Comparison of ENCODE assay signal across 1 cellular context in genomic region chr11:2563216-2564007, GRCh38.
A peak's percentile ranks its signal among the peaks of the same experiment; 100 is the strongest.
TF ChIP-seq lines count a peak whose summit lies in the region.

No MANE protein-coding gene starts in this region.

TF ChIP-seq in HepG2, 621 proteins besides CTCF, POLR2A, EP300 and RAD21 (continued from another document and continues in another):
- TF ChIP-seq CSRNP2 (CRISPR knock-in tag; conservative IDR thresholded peaks at IDR 0.05; ENCODE audit: low read depth) (no peak), SNAPC4 (CRISPR knock-in tag; IDR thresholded peaks at IDR 0.05) (no peak), TEAD2 (CRISPR knock-in tag; IDR thresholded peaks at IDR 0.05) (no peak), KAT8 (CRISPR knock-in tag; IDR thresholded peaks at IDR 0.05) (peak; percentile 29; the same call in 1 of the 2 replicates), PLRG1 (conservative IDR thresholded peaks at IDR 0.05) (no peak), GABPA (IDR thresholded peaks at IDR 0.05; ENCODE audit: low read depth, low read length) (no peak), GABPA (CRISPR knock-in tag; IDR thresholded peaks at IDR 0.05; ENCODE audit: low read depth) (peak; percentile 25; the same call in 1 of the 2 replicates), SP2 (CRISPR knock-in tag; IDR thresholded peaks at IDR 0.05) (no peak), ZNF24 (IDR thresholded peaks at IDR 0.05) (no peak), DNMT1 (CRISPR knock-in tag; IDR thresholded peaks at IDR 0.05) (no peak), ATRX (CRISPR knock-in tag; IDR thresholded peaks at IDR 0.05; ENCODE audit: borderline replicate concordance) (no peak), NBN (conservative IDR thresholded peaks at IDR 0.05) (no peak), ZKSCAN5 (CRISPR knock-in tag; IDR thresholded peaks at IDR 0.05) (no peak), ZNF570 (CRISPR knock-in tag; IDR thresholded peaks at IDR 0.05; ENCODE audit: borderline replicate concordance) (no peak), KLF6 (CRISPR knock-in tag; IDR thresholded peaks at IDR 0.05) (0 out of 2 replicates have a peak, but pooled peaks have one; percentile 33), SMAD1 (CRISPR knock-in tag; IDR thresholded peaks at IDR 0.05; ENCODE audit: borderline replicate concordance, low read depth) (no peak), ATF4 (CRISPR knock-in tag; IDR thresholded peaks at IDR 0.05) (peak in 1 of 2 experiments; percentile 52; a peak in 1 of 4 replicates), STAT6 (CRISPR knock-in tag; IDR thresholded peaks at IDR 0.05; ENCODE audit: borderline replicate concordance) (no peak), STAG1 (CRISPR knock-in tag; IDR thresholded peaks at IDR 0.05) (peak; percentile 82), SRSF4 (IDR thresholded peaks at IDR 0.05; ENCODE audit: low read depth, low read length, poor library complexity, severe bottlenecking) (no peak), FOXP1 (IDR thresholded peaks at IDR 0.05) (no peak), FOXP1 (CRISPR knock-in tag; IDR thresholded peaks at IDR 0.05) (peak; percentile 65; the same call in 1 of the 2 replicates), HHEX (CRISPR knock-in tag; IDR thresholded peaks at IDR 0.05) (no peak), TAF1 (CRISPR knock-in tag; IDR thresholded peaks at IDR 0.05) (0 out of 2 replicates have a peak, but pooled peaks have one; percentile 23), NCOA5 (CRISPR knock-in tag; IDR thresholded peaks at IDR 0.05) (no peak), ELK4 (CRISPR knock-in tag; IDR thresholded peaks at IDR 0.05; ENCODE audit: borderline replicate concordance) (no peak), ZNF326 (CRISPR knock-in tag; IDR thresholded peaks at IDR 0.05; ENCODE audit: borderline replicate concordance) (no peak), ZBTB49 (CRISPR knock-in tag; IDR thresholded peaks at IDR 0.05; ENCODE audit: borderline replicate concordance) (no peak), MLXIP (CRISPR knock-in tag; IDR thresholded peaks at IDR 0.05; ENCODE audit: borderline replicate concordance) (no peak), DDIT3 (CRISPR knock-in tag; IDR thresholded peaks at IDR 0.05) (no peak), TIGD3 (CRISPR knock-in tag; IDR thresholded peaks at IDR 0.05; ENCODE audit: borderline replicate concordance) (no peak), MEIS1 (CRISPR knock-in tag; IDR thresholded peaks at IDR 0.05; ENCODE audit: borderline replicate concordance) (peak; percentile 93), ARNTL (CRISPR knock-in tag; IDR thresholded peaks at IDR 0.05) (peak; percentile 67), ZNF773 (CRISPR knock-in tag; IDR thresholded peaks at IDR 0.05; ENCODE audit: borderline replicate concordance) (no peak), ZNF441 (CRISPR knock-in tag; IDR thresholded peaks at IDR 0.05; ENCODE audit: borderline replicate concordance) (no peak), MTA1 (CRISPR knock-in tag; IDR thresholded peaks at IDR 0.05; ENCODE audit: borderline replicate concordance) (no peak), TCF7 (IDR thresholded peaks at IDR 0.05; ENCODE audit: low read depth) (peak; percentile 40; the same call in 1 of the 2 replicates), HOMEZ (CRISPR knock-in tag; IDR thresholded peaks at IDR 0.05; ENCODE audit: low read depth) (peak; percentile 50; the same call in 1 of the 2 replicates), ISL2 (CRISPR knock-in tag; IDR thresholded peaks at IDR 0.05) (peak; percentile 86), ZNF562 (CRISPR knock-in tag; IDR thresholded peaks at IDR 0.05; ENCODE audit: borderline replicate concordance) (no peak; the same call in 1 of the 2 replicates)
